ENCODE assay signal across 28 cellular contexts in the genomic region with DNA sequence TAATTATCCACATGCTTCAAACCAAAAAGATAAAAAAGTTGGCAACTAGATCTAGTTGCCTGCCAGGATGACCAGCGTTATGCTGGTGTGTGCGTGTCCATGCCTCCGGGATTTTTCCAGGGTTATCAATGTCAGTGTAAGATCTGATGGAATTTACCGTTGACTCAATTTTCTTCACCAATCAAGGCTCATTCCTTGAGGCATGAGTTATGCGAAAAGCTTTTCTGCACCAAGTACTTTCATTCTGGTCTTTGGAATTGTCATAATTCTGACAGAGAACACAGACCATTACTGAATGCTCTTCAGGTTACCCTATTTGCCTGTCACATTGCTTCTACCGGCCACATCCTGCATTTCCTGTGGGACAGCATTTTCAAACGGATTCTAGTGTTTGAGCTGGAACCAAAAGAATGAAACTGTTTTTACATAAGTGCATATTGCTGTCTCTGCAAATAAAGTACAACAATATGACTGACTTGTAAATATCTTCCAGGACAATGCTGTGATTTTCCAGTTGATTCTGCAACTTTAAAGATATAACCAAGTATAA.
DNase-seq lines count a peak whose midpoint lies in the region; ATAC-seq, FAIRE-seq and TF ChIP-seq lines count a peak whose summit lies in the region.
"Had no signal": no experiment of that assay in that cellular context is flagged by ENCODE, and none has a peak within 500 bp of the region (broad histone marks: within the 10 kb centered on the region; RNA-seq: fewer than 3 reads in every experiment).

No MANE protein-coding gene starts in this region.

- no peaks in the 10 kb centered on the region for H3K27me3 Mint-ChIP-seq in activated naive CD8-positive, alpha-beta T cell
- no peaks in the 10 kb centered on the region for H3K27me3 Mint-ChIP-seq in activated naive CD8-positive, alpha-beta T cell treated with anti-CD3 and anti-CD28 coated beads for 36 hours
- H3K27me3 Mint-ChIP-seq: stimulated activated memory B cell treated with anti-CD40 and anti-IgM and Interleukin-4, amounts not matched to agents 10 μg/mL and 1 μg/mL and 100 μg/mL, for 72 hours had no signal

- H3K4me1 Mint-ChIP-seq in activated naive CD8-positive, alpha-beta T cell (ENCODE audit: low read depth) = peaks cover 62% of the 10 kb centered on the region
- peaks cover 59% of the 10 kb centered on the region for H3K4me1 Mint-ChIP-seq in activated naive CD8-positive, alpha-beta T cell treated with anti-CD3 and anti-CD28 coated beads for 36 hours
- H3K4me1 Mint-ChIP-seq: mesothelial cell of epicardium had no signal

- H3K9me3 Mint-ChIP-seq in activated naive CD8-positive, alpha-beta T cell (ENCODE audit: low read depth) = no peaks in the 10 kb centered on the region
- no peaks in the 10 kb centered on the region for H3K9me3 Mint-ChIP-seq in activated naive CD8-positive, alpha-beta T cell treated with anti-CD3 and anti-CD28 coated beads for 36 hours
- H3K9me3 Mint-ChIP-seq: natural killer cell; stimulated activated memory B cell treated with anti-CD40 and anti-IgM and Interleukin-4, amounts not matched to agents 10 μg/mL and 1 μg/mL and 100 μg/mL, for 72 hours had no signal

- H3K4me3 Mint-ChIP-seq in activated naive CD8-positive, alpha-beta T cell = no peak overlapping the region
- H3K4me3 Mint-ChIP-seq in activated naive CD8-positive, alpha-beta T cell treated with anti-CD3 and anti-CD28 coated beads for 36 hours = no peak overlapping the region
- H3K4me3 Mint-ChIP-seq: mesothelial cell of epicardium; natural killer cell; stimulated activated memory B cell treated with anti-CD40 and anti-IgM and Interleukin-4, amounts not matched to agents 10 μg/mL and 1 μg/mL and 100 μg/mL, for 72 hours had no signal

- no peak for TF ChIP-seq CTCF in adrenal gland (IDR thresholded peaks at IDR 0.05)
- no peak for TF ChIP-seq CTCF in kidney (IDR thresholded peaks at IDR 0.05; ENCODE audit: borderline replicate concordance, extremely low read depth, insufficient read depth)

- WGBS in adrenal gland, 4 donors = 70 to 82% (median 74%) methylated on average over 7 of the region's 7 CpGs

- no peak for TF ChIP-seq POLR2A in adrenal gland (IDR thresholded peaks at IDR 0.05)

- peaks cover 35% of the 10 kb centered on the region for H3K36me3 Mint-ChIP-seq in activated naive CD8-positive, alpha-beta T cell
- peaks cover 75% of the 10 kb centered on the region for H3K36me3 Mint-ChIP-seq in activated naive CD8-positive, alpha-beta T cell treated with anti-CD3 and anti-CD28 coated beads for 36 hours
- H3K36me3 Mint-ChIP-seq: natural killer cell had no signal

- no peaks in the 10 kb centered on the region for H3K4me1 ChIP-seq in adrenal gland (replicated peaks in 1 of 2)
- no peaks in the 10 kb centered on the region for H3K4me1 ChIP-seq in kidney (ENCODE audit: control insufficient read depth in 1 of 2, insufficient read depth in 1 of 2, low read depth in 1 of 2, low read length in 2 of 2)
- H3K4me1 ChIP-seq: SJCRH30 had no signal

- intact Hi-C loops in adrenal gland (cut with DNase I) (no loop called here), kidney (cut with DNase I) (no loop called here)

- no peak for ATAC-seq in HG03565 (IDR thresholded peaks at IDR 0.05; ENCODE audit: unreplicated experiment)
- ATAC-seq: left ventricle myocardium superior; natural killer cell; Panc1; stimulated activated memory B cell treated with anti-CD40 and anti-IgM and Interleukin-4, amounts not matched to agents 10 μg/mL and 1 μg/mL and 100 μg/mL, for 72 hours had no signal

- H3K9me3 ChIP-seq in adrenal gland (replicated peaks in 1 of 3) (no peaks in the 10 kb centered on the region), kidney (ENCODE audit: control insufficient read depth in 1 of 2, low read length in 2 of 2) (no peaks in the 10 kb centered on the region)
- H3K9me3 ChIP-seq: SJCRH30, thoracic aorta had no signal

- peak overlapping the region; percentile 8 for H3K27ac Mint-ChIP-seq in activated naive CD8-positive, alpha-beta T cell
- no peak overlapping the region for H3K27ac Mint-ChIP-seq in activated naive CD8-positive, alpha-beta T cell treated with anti-CD3 and anti-CD28 coated beads for 36 hours
- H3K27ac Mint-ChIP-seq: mesothelial cell of epicardium; natural killer cell; stimulated activated memory B cell treated with anti-CD40 and anti-IgM and Interleukin-4, amounts not matched to agents 10 μg/mL and 1 μg/mL and 100 μg/mL, for 72 hours had no signal

- H3K36me3 ChIP-seq in adrenal gland (replicated peaks in 1 of 2) = no peaks in the 10 kb centered on the region
- H3K36me3 ChIP-seq in kidney (ENCODE audit: control insufficient read depth in 1 of 2, insufficient read depth in 2 of 2, low read length in 2 of 2) = no peaks in the 10 kb centered on the region
- H3K36me3 ChIP-seq: SJCRH30 had no signal

- no peak overlapping the region for H3K4me3 ChIP-seq in Jurkat, Clone E6-1 (ENCODE audit: low read length)
- H3K4me3 ChIP-seq in adrenal gland (no peak overlapping the region), kidney (ENCODE audit: low read length in 2 of 2) (no peak overlapping the region)
- H3K4me3 ChIP-seq: GM23248, SJCRH30, thoracic aorta had no signal

- DNase-seq in activated naive CD8-positive, alpha-beta T cell treated with anti-CD3 and anti-CD28 coated beads for 36 hours = no peak
- peak; percentile 35 for DNase-seq in Jurkat, Clone E6-1 (ENCODE audit: low read depth, low spot score)
- no peak for DNase-seq in adrenal gland
- no peak for DNase-seq in NCI-H1092 (lab: John Stamatoyannopoulos, UW)
- no peak for DNase-seq in kidney
- DNase-seq: activated naive CD4-positive, alpha-beta T cell treated with Interleukin-2 at 50 U/mL for 16 hours; aorta; caudate nucleus; GDM1; GM23248; hypothalamus; KG1; left ventricle myocardium superior; natural killer cell; NCI-H146; NCI-H2171 treated with DMSO at 0.1 percent for 48 hours; NCI-H524; NK-92 treated with Interleukin-12 subunit alpha and Interleukin-12 subunit beta, amount 100 ng/mL, for 24 hours; SJCRH30 had no signal

- H3K27ac ChIP-seq in adrenal gland (peak overlapping the region in 3 of 5 donors; percentile 1 to 63 (median 26)), temporal lobe (ENCODE audit: low read depth, low read length) (peak overlapping the region; percentile 12), kidney (ENCODE audit: low read depth in 2 of 2, low read length in 2 of 2) (no peak overlapping the region)
- H3K27ac ChIP-seq: GM23248, SJCRH30, thoracic aorta had no signal

- no peaks in the 10 kb centered on the region for H3K27me3 ChIP-seq in adrenal gland
- H3K27me3 ChIP-seq: SJCRH30 had no signal

- H3K9ac ChIP-seq in kidney (ENCODE audit: low read length in 2 of 2) = no peak overlapping the region
- H3K9ac ChIP-seq: GM23248 had no signal

- no peak for FAIRE-seq in kidney (lab: Jason Lieb, UNC)
- FAIRE-seq: endometrium, HTR-8/SVneo had no signal

Comparison
In these comparisons a context has a peak if more than half of its experiments do, and no peak if none do; other contexts are left out.
1. H3K27ac ChIP-seq: peak in adrenal gland (3 of 5) and temporal lobe (single experiment); none in kidney (0 of 2).